ENCODE assay signal across 12 cellular contexts in genomic region chr2:85549826-85550225, GRCh38. TPM values are rescaled to one million over a fixed set of nuclear protein-coding genes. Genes with fewer than 3 reads are reported as not detected.
DNase-seq lines count a peak whose midpoint lies in the region; ATAC-seq lines count a peak whose summit lies in the region.
"Had no signal": no experiment of that assay in that cellular context is flagged by ENCODE, and none has a peak within 500 bp of the region (broad histone marks: within the 10 kb centered on the region; RNA-seq: fewer than 3 reads in every experiment).

No MANE protein-coding gene starts in this region.

- peaks cover 66% of the 10 kb centered on the region for H3K36me3 ChIP-seq in SK-N-MC (ENCODE audit: insufficient read depth, low read length)

- peaks cover 46% of the 10 kb centered on the region for H3K36me3 Mint-ChIP-seq in activated T-helper 1 cell treated with anti-CD3 and anti-CD28 coated beads, Interleukin-12 subunit alpha, Interleukin-12 subunit beta, Interleukin-2, Interleukin-4 antibody, amounts not matched to agents 30 ng/mL and 10 ng/mL and 1 ng/mL, durations not matched to agents 14 hours and 24 hours and 36 hours (ENCODE audit: low read depth)

- H3K4me3 ChIP-seq in SK-N-MC = no peak overlapping the region
- H3K4me3 ChIP-seq: spleen had no signal

- H3K27me3 Mint-ChIP-seq in activated T-helper 1 cell treated with anti-CD3 and anti-CD28 coated beads, Interleukin-12 subunit alpha, Interleukin-12 subunit beta, Interleukin-2, Interleukin-4 antibody, amounts not matched to agents 30 ng/mL and 10 ng/mL and 1 ng/mL, durations not matched to agents 14 hours and 24 hours and 36 hours (ENCODE audit: insufficient read depth) = no peaks in the 10 kb centered on the region
- H3K27me3 Mint-ChIP-seq: activated CD4-positive, alpha-beta T cell treated with anti-CD3 and anti-CD28 coated beads, Interleukin-2, amount 10 ng/mL, durations not matched to agents 24 days and 14 days; stimulated activated naive CD8-positive, alpha-beta T cell treated with anti-CD3 and anti-CD28 coated beads, Interleukin-15, Interleukin-2, amounts not matched to agents 100 ng/mL and 50 ng/mL, for 24 hours had no signal

- no peak overlapping the region for H3K27ac Mint-ChIP-seq in activated T-helper 1 cell treated with anti-CD3 and anti-CD28 coated beads, Interleukin-12 subunit alpha, Interleukin-12 subunit beta, Interleukin-2, Interleukin-4 antibody, amounts not matched to agents 30 ng/mL and 10 ng/mL and 1 ng/mL, durations not matched to agents 14 hours and 24 hours and 36 hours
- H3K27ac Mint-ChIP-seq: activated CD4-positive, alpha-beta T cell treated with anti-CD3 and anti-CD28 coated beads, Interleukin-2, amount 10 ng/mL, durations not matched to agents 24 days and 14 days; stimulated activated naive CD8-positive, alpha-beta T cell treated with anti-CD3 and anti-CD28 coated beads, Interleukin-15, Interleukin-2, amounts not matched to agents 100 ng/mL and 50 ng/mL, for 24 hours had no signal

- no peaks in the 10 kb centered on the region for H3K9me3 ChIP-seq in SK-N-MC (ENCODE audit: low read depth, low read length)
- H3K9me3 ChIP-seq: spleen had no signal

- intact Hi-C loops in activated T-helper 1 cell treated with anti-CD3 and anti-CD28 coated beads, Interleukin-12 subunit alpha, Interleukin-12 subunit beta, Interleukin-2, Interleukin-4 antibody, amounts not matched to agents 30 ng/mL and 10 ng/mL and 1 ng/mL, durations not matched to agents 14 hours and 24 hours and 36 hours (cut with micrococcal nuclease) = no loop called here

- no peak for ATAC-seq in GM18520 (IDR thresholded peaks at IDR 0.05; ENCODE audit: unreplicated experiment)

- H3K4me1 Mint-ChIP-seq in activated T-helper 1 cell treated with anti-CD3 and anti-CD28 coated beads, Interleukin-12 subunit alpha, Interleukin-12 subunit beta, Interleukin-2, Interleukin-4 antibody, amounts not matched to agents 30 ng/mL and 10 ng/mL and 1 ng/mL, durations not matched to agents 14 hours and 24 hours and 36 hours (ENCODE audit: low read depth) = peaks cover 8% of the 10 kb centered on the region

- no peak overlapping the region for H3K4me3 Mint-ChIP-seq in activated T-helper 1 cell treated with anti-CD3 and anti-CD28 coated beads, Interleukin-12 subunit alpha, Interleukin-12 subunit beta, Interleukin-2, Interleukin-4 antibody, amounts not matched to agents 30 ng/mL and 10 ng/mL and 1 ng/mL, durations not matched to agents 14 hours and 24 hours and 36 hours
- H3K4me3 Mint-ChIP-seq: activated CD4-positive, alpha-beta T cell treated with anti-CD3 and anti-CD28 coated beads, Interleukin-2, amount 10 ng/mL, durations not matched to agents 24 days and 14 days; immature natural killer cell; stimulated activated naive CD8-positive, alpha-beta T cell treated with anti-CD3 and anti-CD28 coated beads, Interleukin-15, Interleukin-2, amounts not matched to agents 100 ng/mL and 50 ng/mL, for 24 hours had no signal

- DNase-seq in GM04503 (ENCODE audit: low read depth) (peak; percentile 71), SK-N-MC (ENCODE audit: low read depth, low spot score) (no peak), fibroblast of gingiva (ENCODE audit: low read depth) (peak; percentile 92), pulmonary artery endothelial cell (ENCODE audit: low read depth, low spot score) (peak; percentile 20), NCI-H2029 treated with DMSO at 0.1 percent for 48 hours (lab: John Stamatoyannopoulos, UW) (no peak)
- DNase-seq in activated CD4-positive, CD25-positive, alpha-beta regulatory T cell (lab: John Stamatoyannopoulos, UW) = no peak
- DNase-seq in activated T-helper 1 cell treated with anti-CD3 and anti-CD28 coated beads, Interleukin-12 subunit alpha, Interleukin-12 subunit beta, Interleukin-2, Interleukin-4 antibody, amounts not matched to agents 30 ng/mL and 10 ng/mL and 1 ng/mL, durations not matched to agents 14 hours and 24 hours and 36 hours (ENCODE audit: low spot score) = no peak
- DNase-seq: activated CD4-positive, alpha-beta T cell treated with anti-CD3 and anti-CD28 coated beads, Interleukin-2, amount 10 ng/mL, durations not matched to agents 24 days and 14 days; immature natural killer cell; spleen had no signal

- H3K9ac ChIP-seq in SK-N-MC (ENCODE audit: insufficient read length) = no peak overlapping the region

- H3K27ac ChIP-seq in SK-N-MC = peak overlapping the region; percentile 51

- H3K9me3 Mint-ChIP-seq in activated T-helper 1 cell treated with anti-CD3 and anti-CD28 coated beads, Interleukin-12 subunit alpha, Interleukin-12 subunit beta, Interleukin-2, Interleukin-4 antibody, amounts not matched to agents 30 ng/mL and 10 ng/mL and 1 ng/mL, durations not matched to agents 14 hours and 24 hours and 36 hours = no peaks in the 10 kb centered on the region
- H3K9me3 Mint-ChIP-seq: activated CD4-positive, alpha-beta T cell treated with anti-CD3 and anti-CD28 coated beads, Interleukin-2, amount 10 ng/mL, durations not matched to agents 24 days and 14 days; immature natural killer cell; stimulated activated naive CD8-positive, alpha-beta T cell treated with anti-CD3 and anti-CD28 coated beads, Interleukin-15, Interleukin-2, amounts not matched to agents 100 ng/mL and 50 ng/mL, for 24 hours had no signal

RNA-seq across cellular contexts. Expression of gene MAT2A, which starts 10.9 kb away (rescaled TPM):
- total RNA-seq in pulmonary artery endothelial cell = 161 and 214 TPM in 2 replicates
- total RNA-seq in activated T-helper 1 cell treated with anti-CD3 and anti-CD28 coated beads, Interleukin-12 subunit alpha, Interleukin-12 subunit beta, Interleukin-2, Interleukin-4 antibody, amounts not matched to agents 30 ng/mL and 10 ng/mL and 1 ng/mL, durations not matched to agents 14 hours and 24 hours and 36 hours = 461 and 480 TPM in 2 replicates

RNA-seq across cellular contexts. Expression of gene GGCX, which starts 11.5 kb away (rescaled TPM):
- 39.1 and 68.9 TPM in 2 replicates for total RNA-seq in pulmonary artery endothelial cell
- total RNA-seq in activated T-helper 1 cell treated with anti-CD3 and anti-CD28 coated beads, Interleukin-12 subunit alpha, Interleukin-12 subunit beta, Interleukin-2, Interleukin-4 antibody, amounts not matched to agents 30 ng/mL and 10 ng/mL and 1 ng/mL, durations not matched to agents 14 hours and 24 hours and 36 hours = 26.2 and 28.3 TPM in 2 replicates

RNA-seq across cellular contexts. Expression of gene VAMP8, which starts 27.6 kb away (rescaled TPM):
- total RNA-seq in pulmonary artery endothelial cell = 14.6 and 19.2 TPM in 2 replicates
- total RNA-seq in activated T-helper 1 cell treated with anti-CD3 and anti-CD28 coated beads, Interleukin-12 subunit alpha, Interleukin-12 subunit beta, Interleukin-2, Interleukin-4 antibody, amounts not matched to agents 30 ng/mL and 10 ng/mL and 1 ng/mL, durations not matched to agents 14 hours and 24 hours and 36 hours = 86.1 and 89.6 TPM in 2 replicates

RNA-seq across cellular contexts. Expression of gene VAMP5, which starts 34.4 kb away (rescaled TPM):
- 60.0 and 101 TPM in 2 replicates for total RNA-seq in pulmonary artery endothelial cell
- 31.7 and 40.0 TPM in 2 replicates for total RNA-seq in activated T-helper 1 cell treated with anti-CD3 and anti-CD28 coated beads, Interleukin-12 subunit alpha, Interleukin-12 subunit beta, Interleukin-2, Interleukin-4 antibody, amounts not matched to agents 30 ng/mL and 10 ng/mL and 1 ng/mL, durations not matched to agents 14 hours and 24 hours and 36 hours

RNA-seq across cellular contexts. Expression of gene RNF181, which starts 45.7 kb away (rescaled TPM):
- total RNA-seq in pulmonary artery endothelial cell = 164 and 248 TPM in 2 replicates
- 111 and 116 TPM in 2 replicates for total RNA-seq in activated T-helper 1 cell treated with anti-CD3 and anti-CD28 coated beads, Interleukin-12 subunit alpha, Interleukin-12 subunit beta, Interleukin-2, Interleukin-4 antibody, amounts not matched to agents 30 ng/mL and 10 ng/mL and 1 ng/mL, durations not matched to agents 14 hours and 24 hours and 36 hours

Comparison
In these comparisons a context has a peak if more than half of its experiments do, and no peak if none do; other contexts are left out.
1. DNase-seq: peak in GM04503 (single experiment), fibroblast of gingiva (single experiment) and pulmonary artery endothelial cell (single experiment); none in SK-N-MC (single experiment), activated CD4-positive, CD25-positive, alpha-beta regulatory T cell (0 of 4), activated T-helper 1 cell treated with anti-CD3 and anti-CD28 coated beads, Interleukin-12 subunit alpha, Interleukin-12 subunit beta, Interleukin-2, Interleukin-4 antibody, amounts not matched to agents 30 ng/mL and 10 ng/mL and 1 ng/mL, durations not matched to agents 14 hours and 24 hours and 36 hours (single experiment) and NCI-H2029 treated with DMSO at 0.1 percent for 48 hours (single experiment).